Comparison of ENCODE assay signal across 24 cellular contexts in the genomic region with DNA sequence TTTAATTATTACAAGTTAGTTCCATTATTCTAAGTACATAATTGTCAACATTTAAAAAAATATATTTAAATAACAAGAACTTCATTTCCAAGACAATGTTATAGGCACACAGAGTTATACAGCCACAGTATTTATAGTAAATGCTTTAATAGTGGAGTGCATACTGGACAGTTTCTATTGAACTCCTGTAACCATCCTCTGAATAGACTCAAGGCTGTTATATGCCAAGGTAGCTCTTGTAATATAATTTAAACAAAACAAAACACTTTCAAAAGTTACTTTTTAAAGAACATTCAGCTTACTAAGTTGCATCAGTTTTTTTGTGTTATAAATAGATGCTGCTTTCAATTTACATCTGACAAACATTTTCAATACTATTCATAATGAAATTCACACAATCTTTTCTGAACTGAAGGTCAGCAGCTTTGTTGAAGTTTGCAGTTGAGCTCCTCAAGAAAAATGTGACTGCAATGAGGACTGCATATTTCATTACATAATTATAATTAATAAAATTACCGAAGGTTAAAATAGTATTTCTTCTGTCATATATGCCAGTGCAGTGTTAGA.
"Had no signal": no experiment of that assay in that cellular context is flagged by ENCODE, and none has a peak within 500 bp of the region (broad histone marks: within the 10 kb centered on the region; RNA-seq: fewer than 3 reads in every experiment).

No MANE protein-coding gene starts in this region.

- H3K9me3 ChIP-seq: body of pancreas, neutrophil, ovary, prostate gland, upper lobe of left lung had no signal

- H3K4me3 ChIP-seq: body of pancreas, cardiac muscle cell, heart left ventricle, ovary, prostate gland, spleen, upper lobe of left lung had no signal

- H3K27me3 ChIP-seq: body of pancreas, cardiac muscle cell, heart left ventricle, neutrophil, ovary, spleen, upper lobe of left lung had no signal

- H3K4me1 ChIP-seq: body of pancreas, heart left ventricle, prostate gland, spleen, upper lobe of left lung had no signal

- H3K4me3 Mint-ChIP-seq: activated CD4-positive, alpha-beta T cell treated with anti-CD3 and anti-CD28 coated beads, Interleukin-2, amount 10 ng/mL, durations not matched to agents 7 days and 5 days; activated CD8-positive, alpha-beta memory T cell treated with anti-CD3 and anti-CD28 coated beads, Interleukin-2, amount 10 ng/mL, durations not matched to agents 7 days and 5 days; activated CD8-positive, alpha-beta T cell treated with anti-CD3 and anti-CD28 coated beads for 36 hours; nephron had no signal

- ATAC-seq: activated CD8-positive, alpha-beta memory T cell treated with anti-CD3 and anti-CD28 coated beads, Interleukin-2, amount 10 ng/mL, durations not matched to agents 7 days and 5 days; activated CD8-positive, alpha-beta T cell treated with anti-CD3 and anti-CD28 coated beads for 36 hours; body of pancreas; heart left ventricle; left cardiac atrium had no signal

- H3K27ac Mint-ChIP-seq: activated CD4-positive, alpha-beta T cell treated with anti-CD3 and anti-CD28 coated beads, Interleukin-2, amount 10 ng/mL, durations not matched to agents 7 days and 5 days; activated CD8-positive, alpha-beta memory T cell treated with anti-CD3 and anti-CD28 coated beads, Interleukin-2, amount 10 ng/mL, durations not matched to agents 7 days and 5 days; activated CD8-positive, alpha-beta T cell treated with anti-CD3 and anti-CD28 coated beads for 36 hours; nephron had no signal

- H3K36me3 ChIP-seq: cardiac muscle cell, heart left ventricle, neutrophil, ovary, prostate gland, spleen, upper lobe of left lung, WERI-Rb-1 had no signal

- DNase-seq: activated CD4-positive, alpha-beta T cell treated with anti-CD3 and anti-CD28 coated beads, Interleukin-2, amount 10 ng/mL, durations not matched to agents 7 days and 5 days; activated CD4-positive, CD25-positive, alpha-beta regulatory T cell treated with anti-CD3 and anti-CD28 coated beads, Interleukin-2, amount 50 U/mL, for 72 hours; activated CD8-positive, alpha-beta memory T cell treated with anti-CD3 and anti-CD28 coated beads, Interleukin-2, amount 10 ng/mL, durations not matched to agents 7 days and 5 days; activated CD8-positive, alpha-beta T cell treated with anti-CD3 and anti-CD28 coated beads for 36 hours; activated gamma-delta T cell; activated naive CD4-positive, alpha-beta T cell treated with anti-CD3 and anti-CD28 coated beads, Interleukin-2, amount 50 U/mL, for 16 hours; activated T-cell treated with anti-CD3 and anti-CD28 coated beads for 4 hours; anterior cingulate cortex; body of pancreas; heart left ventricle; islet precursor cell; left cardiac atrium; mesenchymal stem cell; ovary; spleen; stimulated activated CD4-positive, alpha-beta T cell treated with anti-CD3 and anti-CD28 coated beads, Interleukin-4, amount 100 ng/mL, for 24 hours; stimulated activated naive CD4-positive, alpha-beta T cell treated with Interleukin-2 at 50 U/mL for 16 hours; upper lobe of left lung; WERI-Rb-1 had no signal

- H3K27ac ChIP-seq: body of pancreas, cardiac muscle cell, epithelial cell of prostate, heart left ventricle, neutrophil, ovary, prostate gland, spleen, upper lobe of left lung, WERI-Rb-1 had no signal

- H3K4me1 Mint-ChIP-seq: activated CD4-positive, alpha-beta T cell treated with anti-CD3 and anti-CD28 coated beads, Interleukin-2, amount 10 ng/mL, durations not matched to agents 7 days and 5 days; activated CD8-positive, alpha-beta memory T cell treated with anti-CD3 and anti-CD28 coated beads, Interleukin-2, amount 10 ng/mL, durations not matched to agents 7 days and 5 days; nephron had no signal

- H3K27me3 Mint-ChIP-seq: activated CD4-positive, alpha-beta T cell treated with anti-CD3 and anti-CD28 coated beads, Interleukin-2, amount 10 ng/mL, durations not matched to agents 7 days and 5 days; activated CD8-positive, alpha-beta memory T cell treated with anti-CD3 and anti-CD28 coated beads, Interleukin-2, amount 10 ng/mL, durations not matched to agents 7 days and 5 days; activated CD8-positive, alpha-beta T cell treated with anti-CD3 and anti-CD28 coated beads for 36 hours had no signal
